In genomic region chr20:46377532-46377931, GRCh38 we compare ENCODE assay signal across 24 cellular contexts. TPM values are rescaled to one million over a fixed set of nuclear protein-coding genes. Genes with fewer than 3 reads are reported as not detected.
DNase-seq lines count a peak whose midpoint lies in the region; ATAC-seq lines count a peak whose summit lies in the region.
"Had no signal": no experiment of that assay in that cellular context is flagged by ENCODE, and none has a peak within 500 bp of the region (broad histone marks: within the 10 kb centered on the region; RNA-seq: fewer than 3 reads in every experiment).

No MANE protein-coding gene starts in this region.

- H3K4me1 Mint-ChIP-seq in activated naive CD4-positive, alpha-beta T cell treated with anti-CD3 and anti-CD28 coated beads, Interleukin-2, amount 50 U/mL, for 24 hours, result no peaks in the 10 kb centered on the region
- no peaks in the 10 kb centered on the region for H3K4me1 Mint-ChIP-seq in activated naive CD4-positive, alpha-beta T cell treated with anti-CD3 and anti-CD28 coated beads for 36 hours (ENCODE audit: low read depth)
- H3K4me1 Mint-ChIP-seq in T-helper 17 cell, result peaks cover 14% of the 10 kb centered on the region
- H3K4me1 Mint-ChIP-seq in stimulated activated effector memory CD8-positive, alpha-beta T cell treated with anti-CD3 and anti-CD28 coated beads, Interleukin-12 subunit alpha, Interleukin-12 subunit beta, amount 100 ng/mL, for 72 hours, result peaks cover 14% of the 10 kb centered on the region
- H3K4me1 Mint-ChIP-seq: endodermal cell had no signal

- H3K4me3 ChIP-seq in esophagus (ENCODE audit: low read depth in 1 of 2, low read length in 2 of 2), result no peak overlapping the region
- H3K4me3 ChIP-seq: lower lobe of right lung, mucosa of descending colon had no signal

- H3K4me1 ChIP-seq in esophagus (ENCODE audit: control insufficient read depth in 2 of 2, insufficient read depth in 2 of 2, low read length in 1 of 2), result peaks cover 0 to 2% of the 10 kb centered on the region in 2 donors
- H3K4me1 ChIP-seq: lower lobe of right lung had no signal

- no peaks in the 10 kb centered on the region for H3K27me3 Mint-ChIP-seq in activated naive CD4-positive, alpha-beta T cell treated with anti-CD3 and anti-CD28 coated beads, Interleukin-2, amount 50 U/mL, for 24 hours
- H3K27me3 Mint-ChIP-seq in activated naive CD4-positive, alpha-beta T cell treated with anti-CD3 and anti-CD28 coated beads for 36 hours (ENCODE audit: low read depth), result no peaks in the 10 kb centered on the region
- H3K27me3 Mint-ChIP-seq in T-helper 17 cell, result no peaks in the 10 kb centered on the region

- no peak overlapping the region for H3K4me3 Mint-ChIP-seq in activated naive CD4-positive, alpha-beta T cell treated with anti-CD3 and anti-CD28 coated beads, Interleukin-2, amount 50 U/mL, for 24 hours
- no peak overlapping the region for H3K4me3 Mint-ChIP-seq in activated naive CD4-positive, alpha-beta T cell treated with anti-CD3 and anti-CD28 coated beads for 36 hours
- no peak overlapping the region for H3K4me3 Mint-ChIP-seq in T-helper 17 cell
- H3K4me3 Mint-ChIP-seq in stimulated activated effector memory CD8-positive, alpha-beta T cell treated with anti-CD3 and anti-CD28 coated beads, Interleukin-12 subunit alpha, Interleukin-12 subunit beta, amount 100 ng/mL, for 72 hours, result no peak overlapping the region
- H3K4me3 Mint-ChIP-seq: endodermal cell had no signal

- CTCF ChIA-PET in activated naive CD4-positive, alpha-beta T cell treated with anti-CD3 and anti-CD28 coated beads for 36 hours (lab: Charles Lee), result interaction anchor here (1.4 kb wide), 1 partner anchor 9 kb away, joined by 3 read pairs; no protein-coding TSS in a partner anchor

- no peaks in the 10 kb centered on the region for H3K27me3 ChIP-seq in esophagus (ENCODE audit: control insufficient read depth in 1 of 2, insufficient read depth in 2 of 2, low read length in 2 of 2)

- H3K36me3 ChIP-seq in esophagus (ENCODE audit: control insufficient read depth in 2 of 2, insufficient read depth in 2 of 2, low read length in 1 of 2), result peaks cover 34 to 49% of the 10 kb centered on the region in 2 donors

- H3K9me3 ChIP-seq in T-helper 17 cell (ENCODE audit: control insufficient read depth, low read length, poor library complexity, severe bottlenecking), result no peaks in the 10 kb centered on the region
- H3K9me3 ChIP-seq in esophagus (ENCODE audit: control insufficient read depth in 2 of 2, insufficient read depth in 1 of 2, low read depth in 1 of 2, low read length in 1 of 2), result no peaks in the 10 kb centered on the region
- H3K9me3 ChIP-seq: lower lobe of right lung, mucosa of descending colon had no signal

- peak overlapping the region; percentile 74 for H3K27ac Mint-ChIP-seq in activated naive CD4-positive, alpha-beta T cell treated with anti-CD3 and anti-CD28 coated beads, Interleukin-2, amount 50 U/mL, for 24 hours
- no peak overlapping the region for H3K27ac Mint-ChIP-seq in activated naive CD4-positive, alpha-beta T cell treated with anti-CD3 and anti-CD28 coated beads for 36 hours
- peak overlapping the region; percentile 89 for H3K27ac Mint-ChIP-seq in T-helper 17 cell
- peak overlapping the region; percentile 74 for H3K27ac Mint-ChIP-seq in stimulated activated effector memory CD8-positive, alpha-beta T cell treated with anti-CD3 and anti-CD28 coated beads, Interleukin-12 subunit alpha, Interleukin-12 subunit beta, amount 100 ng/mL, for 72 hours
- H3K27ac Mint-ChIP-seq: endodermal cell had no signal

- no peaks in the 10 kb centered on the region for H3K9me3 Mint-ChIP-seq in activated naive CD4-positive, alpha-beta T cell treated with anti-CD3 and anti-CD28 coated beads, Interleukin-2, amount 50 U/mL, for 24 hours
- no peaks in the 10 kb centered on the region for H3K9me3 Mint-ChIP-seq in activated naive CD4-positive, alpha-beta T cell treated with anti-CD3 and anti-CD28 coated beads for 36 hours
- H3K9me3 Mint-ChIP-seq in stimulated activated effector memory CD8-positive, alpha-beta T cell treated with anti-CD3 and anti-CD28 coated beads, Interleukin-12 subunit alpha, Interleukin-12 subunit beta, amount 100 ng/mL, for 72 hours, result no peaks in the 10 kb centered on the region
- H3K9me3 Mint-ChIP-seq: endodermal cell had no signal

- WGBS in esophagus, 2 donors, result 55 to 72% methylated on average over 6 of the region's 6 CpGs

- DNase-seq in activated naive CD4-positive, alpha-beta T cell treated with anti-CD3 and anti-CD28 coated beads for 36 hours, result no peak
- no peak for DNase-seq in T-helper 17 cell
- no peak for DNase-seq in stimulated activated effector memory CD8-positive, alpha-beta T cell treated with anti-CD3 and anti-CD28 coated beads, Interleukin-12 subunit alpha, Interleukin-12 subunit beta, amount 100 ng/mL, for 72 hours (ENCODE audit: low spot score in 2 of 2)
- DNase-seq in NK-92 (lab: John Stamatoyannopoulos, UW; ENCODE audit: unreplicated experiment), result no peak
- no peak for DNase-seq in HCEC 1CT
- no peak for DNase-seq in Right ventricle myocardium superior
- DNase-seq: activated CD4-positive, alpha-beta T cell treated with anti-CD3 and anti-CD28 coated beads for 48 hours; activated CD8-positive, alpha-beta memory T cell treated with anti-CD3 and anti-CD28 coated beads, Interleukin-2, amount 50 U/mL, for 4 hours; activated effector memory CD4-positive, alpha-beta T cell treated with Interleukin-2 at 50 U/mL for 16 hours; AML-193; cortex of kidney; endodermal cell; GF-D8; kidney; lower lobe of right lung; mucosa of descending colon; NCI-H524 treated with DMSO at 0.1 percent for 48 hours; posterior cingulate gyrus; stimulated activated CD8-positive, alpha-beta memory T cell treated with anti-CD3 and anti-CD28 coated beads, Interleukin-4, amount 100 ng/mL, for 48 hours; T-helper 2 cell; trophoblast cell had no signal

- H3K27ac ChIP-seq in esophagus (ENCODE audit: low read depth in 2 of 2, low read length in 1 of 2), result peak overlapping the region; percentile 91 to 95
- H3K27ac ChIP-seq: KMS-11, lower lobe of right lung had no signal

- peaks cover 22% of the 10 kb centered on the region for H3K36me3 Mint-ChIP-seq in activated naive CD4-positive, alpha-beta T cell treated with anti-CD3 and anti-CD28 coated beads, Interleukin-2, amount 50 U/mL, for 24 hours
- peaks cover 31% of the 10 kb centered on the region for H3K36me3 Mint-ChIP-seq in activated naive CD4-positive, alpha-beta T cell treated with anti-CD3 and anti-CD28 coated beads for 36 hours (ENCODE audit: low read depth)
- H3K36me3 Mint-ChIP-seq in T-helper 17 cell (ENCODE audit: low read depth), result peaks cover 27% of the 10 kb centered on the region
- H3K36me3 Mint-ChIP-seq in stimulated activated effector memory CD8-positive, alpha-beta T cell treated with anti-CD3 and anti-CD28 coated beads, Interleukin-12 subunit alpha, Interleukin-12 subunit beta, amount 100 ng/mL, for 72 hours, result peaks cover 100% of the 10 kb centered on the region

- intact Hi-C loops in activated naive CD4-positive, alpha-beta T cell treated with anti-CD3 and anti-CD28 coated beads for 36 hours (cut with micrococcal nuclease), result no loop called here
- intact Hi-C loops in Right ventricle myocardium superior (cut with DNase I), result no loop called here

- ATAC-seq in T-helper 17 cell, result no peak
- ATAC-seq in stimulated activated effector memory CD8-positive, alpha-beta T cell treated with anti-CD3 and anti-CD28 coated beads, Interleukin-12 subunit alpha, Interleukin-12 subunit beta, amount 100 ng/mL, for 72 hours, result no peak
- ATAC-seq in Right ventricle myocardium superior (ENCODE audit: poor library complexity), result no peak
- ATAC-seq: lower lobe of right lung, mucosa of descending colon had no signal

RNA-seq across cellular contexts. Expression of gene ELMO2, which starts 28.9 kb away (rescaled TPM):
- total RNA-seq in activated naive CD4-positive, alpha-beta T cell treated with anti-CD3 and anti-CD28 coated beads for 36 hours, result 10 to 100 TPM; 76.8 to 81.0 TPM
- total RNA-seq in T-helper 17 cell (100 to 1,000 TPM; 104 to 107 TPM), Right ventricle myocardium superior (33.9 TPM)
- polyA plus RNA-seq in esophagus, result 10 to 100 TPM; 25.3 to 31.1 TPM
